24 cellular contexts compared by ENCODE assay signal in genomic region chr4:42603865-42604264, GRCh38.
"Had no signal": no experiment of that assay in that cellular context is flagged by ENCODE, and none has a peak within 500 bp of the region (broad histone marks: within the 10 kb centered on the region; RNA-seq: fewer than 3 reads in every experiment).

No MANE protein-coding gene starts in this region.

- H3K36me3 ChIP-seq: colonic mucosa, gastroesophageal sphincter, thoracic aorta had no signal

- H3K4me1 ChIP-seq: colonic mucosa had no signal

- ATAC-seq: activated CD8-positive, alpha-beta T cell treated with anti-CD3 and anti-CD28 coated beads for 36 hours; activated naive CD4-positive, alpha-beta T cell treated with anti-CD3 and anti-CD28 coated beads, Interleukin-2, amount 50 U/mL, for 72 hours; effector memory CD8-positive, alpha-beta T cell; gastroesophageal sphincter; left lobe of liver; SK-N-SH treated with all-trans-retinoic acid at 6 μM for 48 hours had no signal

- H3K4me3 Mint-ChIP-seq: activated CD8-positive, alpha-beta T cell treated with anti-CD3 and anti-CD28 coated beads for 36 hours; effector memory CD8-positive, alpha-beta T cell; nephron progenitor cell had no signal

- H3K4me3 ChIP-seq: colonic mucosa, gastroesophageal sphincter, lung, thoracic aorta had no signal

- H3K9me3 Mint-ChIP-seq: activated CD8-positive, alpha-beta T cell treated with anti-CD3 and anti-CD28 coated beads for 36 hours; activated naive CD4-positive, alpha-beta T cell treated with anti-CD3 and anti-CD28 coated beads, Interleukin-2, amount 50 U/mL, for 72 hours; effector memory CD8-positive, alpha-beta T cell; nephron progenitor cell had no signal

- DNase-seq: activated CD4-positive, alpha-beta T cell treated with anti-CD3 and anti-CD28 coated beads, Interleukin-2, amount 50 U/mL, for 1 hour; activated CD4-positive, CD25-positive, alpha-beta regulatory T cell treated with anti-CD3 and anti-CD28 coated beads, Interleukin-2, amount 50 U/mL, for 72 hours; activated CD8-positive, alpha-beta T cell treated with anti-CD3 and anti-CD28 coated beads for 36 hours; activated naive CD4-positive, alpha-beta T cell; activated T-cell treated with anti-CD3 and anti-CD28 coated beads, Interleukin-2, amount 50 U/mL, for 48 hours; anterior cingulate cortex; cerebellar nuclear complex; colonic mucosa; effector memory CD8-positive, alpha-beta T cell; erythroblast; head of caudate nucleus; nephron progenitor cell; stimulated activated CD4-positive, alpha-beta T cell treated with anti-CD3 and anti-CD28 coated beads, Interleukin-15, amount 100 ng/mL, for 24 hours; stimulated activated CD4-positive, alpha-beta T cell treated with anti-CD3 and anti-CD28 coated beads, Interleukin-2, amount 100 ng/mL, for 24 hours; stimulated activated naive CD4-positive, alpha-beta T cell treated with Interleukin-2 at 50 U/mL for 16 hours; T-helper 2 cell; trophoblast cell had no signal

- H3K27ac ChIP-seq: colonic mucosa, gastroesophageal sphincter, neutrophil, thoracic aorta had no signal

- H3K27me3 Mint-ChIP-seq: activated CD8-positive, alpha-beta T cell treated with anti-CD3 and anti-CD28 coated beads for 36 hours; effector memory CD8-positive, alpha-beta T cell had no signal

- H3K27me3 ChIP-seq: colonic mucosa, gastroesophageal sphincter, neutrophil had no signal

- H3K9me3 ChIP-seq: colonic mucosa, gastroesophageal sphincter, neutrophil, thoracic aorta had no signal

- H3K27ac Mint-ChIP-seq: activated CD8-positive, alpha-beta T cell treated with anti-CD3 and anti-CD28 coated beads for 36 hours; nephron progenitor cell had no signal
